In genomic region chr16:88159897-88160335, GRCh38 we compare ENCODE assay signal across 6 cellular contexts.
DNase-seq lines count a peak whose midpoint lies in the region; ATAC-seq, FAIRE-seq and TF ChIP-seq lines count a peak whose summit lies in the region.
"Not testable (repeated sequence)": the region's sequence is repeated elsewhere in the genome, so short reads cannot be mapped to it uniquely, and the experiment has no call there.

No MANE protein-coding gene starts in this region.

- not testable (repeated sequence) for H3K4me3 ChIP-seq in IMR-90 (ENCODE audit: insufficient read depth, low read depth, low read length); K562; HepG2 (replicated peaks in 1 of 3; ENCODE audit: insufficient read depth in 1 of 3, low read depth in 2 of 3, low read length in 3 of 3)

- WGBS in IMR-90 (ENCODE audit: extremely low coverage in 2 of 2, insufficient read length in 1 of 2), 2 experiments, result no CpG with 5 or more reads among the region's 8 CpGs
- 10% methylated on average over 3 of the region's 8 CpGs for WGBS in K562 (ENCODE audit: insufficient coverage, low coverage, missing lambda C conversion rate)
- 46% methylated on average over 6 of the region's 8 CpGs for WGBS in HepG2 (ENCODE audit: low lambda C conversion rate)

- ATAC-seq in IMR-90 (ENCODE audit: low read depth); K562; HepG2: not testable (repeated sequence)

- not testable (repeated sequence) for TF ChIP-seq RAD21 in IMR-90 (IDR thresholded peaks at IDR 0.05; ENCODE audit: low read length); K562 (CRISPR knock-in tag; conservative IDR thresholded peaks at IDR 0.05 in 1 of 2, IDR thresholded peaks at IDR 0.05 in 1 of 2); HepG2 (CRISPR knock-in tag; IDR thresholded peaks at IDR 0.05)

- not testable (repeated sequence) for H2BK120ac ChIP-seq in IMR-90 (ENCODE audit: low read depth, low read length)

- not testable (repeated sequence) for H3K18ac ChIP-seq in IMR-90 (ENCODE audit: low read depth, low read length)

- CTCF ChIA-PET in IMR-90 (lab: Yijun Ruan, JAX), result interaction anchor here (0.5 kb wide), 1 partner anchor 374 kb away, joined by 3 read pairs; no protein-coding TSS in a partner anchor
- CTCF ChIA-PET in K562 (lab: Yijun Ruan, JAX; ENCODE audit: low intra/inter-chr PET ratio); HepG2 (lab: Yijun Ruan, JAX; ENCODE audit: low intra/inter-chr PET ratio, low total read pairs): not testable (repeated sequence)

- H3K4me3 Mint-ChIP-seq in glutamatergic neuron (ENCODE audit: unreplicated experiment); type B pancreatic cell: not testable (repeated sequence)

- H3K14ac ChIP-seq in IMR-90 (replicated peaks; ENCODE audit: low read depth, low read length), result not testable (repeated sequence)

- H3K79me2 ChIP-seq in K562 (ENCODE audit: control insufficient read depth, insufficient read depth, low read length); HepG2 (ENCODE audit: insufficient read depth, low read length): not testable (repeated sequence)

- not testable (repeated sequence) for H3K36me3 ChIP-seq in IMR-90 (ENCODE audit: control insufficient read depth, insufficient read depth, low read length); K562 (ENCODE audit: control insufficient read depth, insufficient read depth, low read length); HepG2 (replicated peaks in 1 of 2; ENCODE audit: control insufficient read depth in 1 of 2, insufficient read depth in 2 of 2, low read length in 2 of 2)

- not testable (repeated sequence) for H3K27me3 ChIP-seq in IMR-90 (ENCODE audit: control insufficient read depth, insufficient read depth, low read length)
- H3K27me3 ChIP-seq in K562 (ENCODE audit: control insufficient read depth in 2 of 2, insufficient read depth in 2 of 2, low read length in 2 of 2), result peaks cover 2 to 32% of the 10 kb centered on the region in 2 experiments; a peak in 2 of 5 replicates
- peaks cover 2 to 12% of the 10 kb centered on the region in 2 experiments; a peak in 3 of 5 replicates for H3K27me3 ChIP-seq in HepG2 (ENCODE audit: control insufficient read depth in 1 of 2, insufficient read depth in 2 of 2, low read length in 2 of 2)

- H3K4me1 Mint-ChIP-seq in glutamatergic neuron (ENCODE audit: low read depth, unreplicated experiment), result peaks cover 13% of the 10 kb centered on the region
- H3K4me1 Mint-ChIP-seq in type B pancreatic cell (ENCODE audit: unreplicated experiment), result not testable (repeated sequence)

- intact Hi-C loops in IMR-90 (cut with micrococcal nuclease); K562 (cut with micrococcal nuclease); HepG2 (cut with micrococcal nuclease; ENCODE audit: unreplicated experiment); posterior vena cava (cut with DNase I): not testable (repeated sequence)

- not testable (repeated sequence) for DNase-seq in IMR-90; K562 (ENCODE audit: extremely low read depth in 1 of 4, low spot score in 3 of 4); glutamatergic neuron; HepG2 (ENCODE audit: low spot score)
- peak; percentile 11 for DNase-seq in posterior vena cava (ENCODE audit: low spot score)
- peak; percentile 10 for DNase-seq in type B pancreatic cell (ENCODE audit: extremely low spot score, unreplicated experiment)

- not testable (repeated sequence) for FAIRE-seq in K562 (lab: Jason Lieb, UNC); HepG2 (lab: Jason Lieb, UNC)

- H3K9me1 ChIP-seq in IMR-90 (ENCODE audit: insufficient read depth, low read length); K562 (ENCODE audit: control insufficient read depth, insufficient read depth, low read length): not testable (repeated sequence)

- H2BK20ac ChIP-seq in IMR-90 (ENCODE audit: low read depth, low read length), result not testable (repeated sequence)

- not testable (repeated sequence) for H2BK15ac ChIP-seq in IMR-90 (ENCODE audit: low read depth, low read length)

- not testable (repeated sequence) for H3K79me1 ChIP-seq in IMR-90 (ENCODE audit: low read depth in 1 of 2, low read length in 2 of 2)

- H3K27ac ChIP-seq in IMR-90 (ENCODE audit: insufficient read depth, low read length); K562 (ENCODE audit: extremely low read depth, low read depth, low read length); HepG2 (ENCODE audit: extremely low read length, insufficient read depth, low read length): not testable (repeated sequence)

- TF ChIP-seq CTCF in IMR-90 (conservative IDR thresholded peaks at IDR 0.05; ENCODE audit: low read depth, low read length); K562 (IDR thresholded peaks at IDR 0.05 in 2 of 3, conservative IDR thresholded peaks at IDR 0.05 in 1 of 3; ENCODE audit: insufficient read depth in 2 of 3, low read depth in 1 of 3, low read length in 3 of 3); glutamatergic neuron (IDR thresholded peaks at IDR 0.05; ENCODE audit: partially characterized antibody, unreplicated experiment); HepG2 (CRISPR knock-in tag; IDR thresholded peaks at IDR 0.05); type B pancreatic cell (conservative IDR thresholded peaks at IDR 0.05): not testable (repeated sequence)

- dilution Hi-C loops in IMR-90 (cut with HindIII; ENCODE audit: low sequenced_read_pairs, unreplicated experiment), result not testable (repeated sequence)

- H2AFZ ChIP-seq in IMR-90 (replicated peaks; ENCODE audit: low read length, poor library complexity); K562 (ENCODE audit: low read depth, low read length); HepG2 (ENCODE audit: low read length): not testable (repeated sequence)

- not testable (repeated sequence) for H4K91ac ChIP-seq in IMR-90 (ENCODE audit: insufficient read depth, low read depth, low read length)

- not testable (repeated sequence) for H4K5ac ChIP-seq in IMR-90 (ENCODE audit: low read depth, low read length)

- POLR2A ChIA-PET in IMR-90 (lab: Charles Lee; ENCODE audit: unreplicated experiment); K562 (lab: Yijun Ruan, JAX); HepG2 (lab: Yijun Ruan, JAX): not testable (repeated sequence)

- not testable (repeated sequence) for H3K9ac ChIP-seq in IMR-90 (ENCODE audit: low read depth, low read length); K562 (ENCODE audit: insufficient read depth in 1 of 2, low read depth in 2 of 2, low read length in 2 of 2); HepG2 (ENCODE audit: insufficient read depth, low read depth, low read length)

- H3K9me3 Mint-ChIP-seq in glutamatergic neuron (ENCODE audit: unreplicated experiment); type B pancreatic cell: not testable (repeated sequence)

- in situ Hi-C loops in IMR-90 (cut with MboI; ENCODE audit: low sequenced_read_pairs); K562 (cut with MboI); HepG2 (cut with HindIII; ENCODE audit: extremely low pct_ligation_motif_present, low pct_unique_long_range_greater_than_20kb): not testable (repeated sequence)

- H3K4me1 ChIP-seq in IMR-90 (ENCODE audit: control insufficient read depth, insufficient read depth, low read length); K562 (replicated peaks in 1 of 2; ENCODE audit: control insufficient read depth in 2 of 2, insufficient read depth in 2 of 2, low read length in 2 of 2); HepG2 (ENCODE audit: insufficient read depth, low read length): not testable (repeated sequence)

- not testable (repeated sequence) for TF ChIP-seq EP300 in K562 (IDR thresholded peaks at IDR 0.05; ENCODE audit: low read length); HepG2 (IDR thresholded peaks at IDR 0.05; ENCODE audit: low read depth in 2 of 2, low read length in 2 of 2); HepG2 (CRISPR knock-in tag; IDR thresholded peaks at IDR 0.05; ENCODE audit: borderline replicate concordance)

- H3K23ac ChIP-seq in IMR-90 (ENCODE audit: low read depth, low read length), result not testable (repeated sequence)

- not testable (repeated sequence) for H2AK9ac ChIP-seq in IMR-90 (replicated peaks; ENCODE audit: low read depth, low read length, poor library complexity)

- not testable (repeated sequence) for H2BK5ac ChIP-seq in IMR-90 (ENCODE audit: low read depth, low read length, poor library complexity, severe bottlenecking)

- peak overlapping the region; percentile 52 for H3K27ac Mint-ChIP-seq in glutamatergic neuron (ENCODE audit: unreplicated experiment)
- H3K27ac Mint-ChIP-seq in type B pancreatic cell, result not testable (repeated sequence)

- not testable (repeated sequence) for H4K8ac ChIP-seq in IMR-90 (ENCODE audit: low read depth in 2 of 2, low read length in 2 of 2)

- not testable (repeated sequence) for H3K4me2 ChIP-seq in IMR-90 (ENCODE audit: low read depth, low read length); K562 (ENCODE audit: insufficient read depth, low read length); HepG2 (ENCODE audit: low read depth, low read length)

- not testable (repeated sequence) for BruUV-seq in IMR-90 (replicated peaks; lab: Mats Ljungman, UMichigan); K562 (replicated peaks; lab: Mats Ljungman, UMichigan); HepG2 (replicated peaks; lab: Mats Ljungman, UMichigan)

- not testable (repeated sequence) for H3K27me3 Mint-ChIP-seq in glutamatergic neuron (ENCODE audit: unreplicated experiment); type B pancreatic cell

- H3K56ac ChIP-seq in IMR-90 (ENCODE audit: extremely low read depth, insufficient read depth, low read length), result not testable (repeated sequence)

- not testable (repeated sequence) for H3K9me3 ChIP-seq in IMR-90 (ENCODE audit: control insufficient read depth, insufficient read depth, low read length); K562 (replicated peaks; ENCODE audit: control insufficient read depth, insufficient read depth, low read depth, low read length); HepG2 (ENCODE audit: low read length)

- TF ChIP-seq POLR2A in IMR-90 (IDR thresholded peaks at IDR 0.05; ENCODE audit: low read depth, low read length); K562 (conservative IDR thresholded peaks at IDR 0.05); HepG2 (IDR thresholded peaks at IDR 0.05; ENCODE audit: insufficient read depth in 1 of 2, low read depth in 2 of 2, low read length in 2 of 2): not testable (repeated sequence)

- H2AK5ac ChIP-seq in IMR-90 (ENCODE audit: low read depth, low read length), result 0 out of 2 replicates have a peak overlapping the region, but pooled peaks have one; percentile 50

- H3K36me3 Mint-ChIP-seq in glutamatergic neuron (ENCODE audit: unreplicated experiment), result peaks cover 15% of the 10 kb centered on the region
- not testable (repeated sequence) for H3K36me3 Mint-ChIP-seq in type B pancreatic cell

- H4K20me1 ChIP-seq in IMR-90 (ENCODE audit: insufficient read depth, low read length); K562 (replicated peaks; ENCODE audit: control insufficient read depth, insufficient read depth, low read length); HepG2 (ENCODE audit: insufficient read depth, low read length): not testable (repeated sequence)

- not testable (repeated sequence) for H3K4ac ChIP-seq in IMR-90 (ENCODE audit: low read depth, low read length)
